In the genomic region with DNA sequence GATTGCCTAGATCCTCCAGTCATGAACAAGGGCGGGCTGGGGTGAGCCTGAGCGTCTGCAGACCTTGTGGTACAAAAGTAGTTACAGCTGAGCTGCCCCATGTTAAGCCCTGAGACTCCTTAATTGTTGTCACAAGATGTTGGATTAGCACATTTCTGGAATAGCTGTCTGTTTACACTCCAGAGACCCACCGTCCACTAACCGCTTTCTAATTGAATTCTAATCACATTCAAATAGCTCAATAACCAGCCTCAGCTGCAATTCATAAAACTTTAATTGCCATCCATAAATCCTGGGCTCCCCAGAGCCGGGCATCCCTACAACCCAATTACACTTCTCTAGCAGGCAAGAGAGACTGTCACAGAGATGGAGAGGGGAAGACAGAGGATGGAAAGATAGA, we compare ENCODE assay signal across 1 cellular context.
TF ChIP-seq lines count a peak whose summit lies in the region.

No MANE protein-coding gene starts in this region.

TF ChIP-seq in IMR-90, 13 proteins besides CTCF, POLR2A, EP300 and RAD21:
- TF ChIP-seq MXI1 (IDR thresholded peaks at IDR 0.05; ENCODE audit: borderline replicate concordance, low read depth, low read length) (no peak), MAZ (IDR thresholded peaks at IDR 0.05; ENCODE audit: borderline replicate concordance, low read depth, low read length) (no peak), RFX5 (IDR thresholded peaks at IDR 0.05; ENCODE audit: low read depth, low read length) (no peak), BHLHE40 (IDR thresholded peaks at IDR 0.05; ENCODE audit: low read depth, low read length) (no peak), SMC3 (IDR thresholded peaks at IDR 0.05; ENCODE audit: low read depth, low read length) (no peak), RCOR1 (IDR thresholded peaks at IDR 0.05; ENCODE audit: insufficient replicate concordance, low read length) (no peak), CHD1 (IDR thresholded peaks at IDR 0.05; ENCODE audit: low read depth, low read length) (no peak), NFE2L2 (IDR thresholded peaks at IDR 0.05; ENCODE audit: low read depth, low read length) (no peak), FOS (IDR thresholded peaks at IDR 0.05; ENCODE audit: low read depth, low read length) (no peak), CEBPB (IDR thresholded peaks at IDR 0.05; ENCODE audit: low read depth, low read length) (no peak), MAFK (IDR thresholded peaks at IDR 0.05; ENCODE audit: low read depth, low read length) (no peak)
- TF ChIP-seq, protein P1, sequence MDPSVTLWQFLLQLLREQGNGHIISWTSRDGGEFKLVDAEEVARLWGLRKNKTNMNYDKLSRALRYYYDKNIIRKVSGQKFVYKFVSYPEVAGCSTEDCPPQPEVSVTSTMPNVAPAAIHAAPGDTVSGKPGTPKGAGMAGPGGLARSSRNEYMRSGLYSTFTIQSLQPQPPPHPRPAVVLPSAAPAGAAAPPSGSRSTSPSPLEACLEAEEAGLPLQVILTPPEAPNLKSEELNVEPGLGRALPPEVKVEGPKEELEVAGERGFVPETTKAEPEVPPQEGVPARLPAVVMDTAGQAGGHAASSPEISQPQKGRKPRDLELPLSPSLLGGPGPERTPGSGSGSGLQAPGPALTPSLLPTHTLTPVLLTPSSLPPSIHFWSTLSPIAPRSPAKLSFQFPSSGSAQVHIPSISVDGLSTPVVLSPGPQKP (IDR thresholded peaks at IDR 0.05; ENCODE audit: borderline replicate concordance, low read depth, low read length) = no peak
- TF ChIP-seq, protein P2, sequence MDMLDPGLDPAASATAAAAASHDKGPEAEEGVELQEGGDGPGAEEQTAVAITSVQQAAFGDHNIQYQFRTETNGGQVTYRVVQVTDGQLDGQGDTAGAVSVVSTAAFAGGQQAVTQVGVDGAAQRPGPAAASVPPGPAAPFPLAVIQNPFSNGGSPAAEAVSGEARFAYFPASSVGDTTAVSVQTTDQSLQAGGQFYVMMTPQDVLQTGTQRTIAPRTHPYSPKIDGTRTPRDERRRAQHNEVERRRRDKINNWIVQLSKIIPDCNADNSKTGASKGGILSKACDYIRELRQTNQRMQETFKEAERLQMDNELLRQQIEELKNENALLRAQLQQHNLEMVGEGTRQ (IDR thresholded peaks at IDR 0.05; ENCODE audit: low read depth, low read length) = no peak
